ENCODE assay signal across 7 cellular contexts in the genomic region with DNA sequence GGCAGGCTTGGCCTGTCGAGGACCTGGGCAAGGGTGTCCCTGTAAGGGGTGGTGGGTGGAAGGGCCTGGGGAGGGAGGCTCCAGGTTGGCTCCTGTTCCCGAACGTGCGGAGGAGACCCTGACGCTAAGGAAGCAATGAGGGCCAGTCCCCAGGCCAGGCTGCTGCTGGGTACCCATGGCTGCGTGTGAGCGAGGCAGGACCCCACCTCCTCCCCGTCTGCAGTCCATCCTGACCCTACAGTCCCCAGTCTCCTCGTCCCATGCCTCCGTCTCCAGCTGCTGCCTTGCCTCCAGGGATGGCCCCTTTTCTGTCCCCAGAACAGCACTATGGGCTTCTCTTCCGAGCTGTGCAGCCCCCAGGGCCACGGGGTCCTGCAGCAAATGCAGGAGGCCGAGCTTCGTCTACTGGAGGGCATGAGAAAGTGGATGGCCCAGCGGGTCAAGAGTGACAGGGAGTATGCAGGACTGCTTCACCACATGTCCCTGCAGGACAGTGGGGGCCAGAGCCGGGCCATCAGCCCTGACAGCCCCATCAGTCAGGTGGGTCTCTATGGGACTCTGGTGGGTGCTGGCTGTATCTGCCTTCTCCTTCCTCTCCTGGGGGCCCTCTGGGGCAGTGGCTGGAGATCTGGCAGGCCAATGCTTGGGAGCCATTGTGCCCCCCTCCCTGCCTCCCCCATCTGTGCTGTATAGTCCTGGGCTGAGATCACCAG. TPM values are rescaled to one million over a fixed set of nuclear protein-coding genes. Genes with fewer than 3 reads are reported as not detected.
A peak's percentile ranks its signal among the peaks of the same experiment; 100 is the strongest.
DNase-seq lines count a peak whose midpoint lies in the region; ATAC-seq and TF ChIP-seq lines count a peak whose summit lies in the region.
"Had no signal": no experiment of that assay in that cellular context is flagged by ENCODE, and none has a peak within 500 bp of the region (broad histone marks: within the 10 kb centered on the region; RNA-seq: fewer than 3 reads in every experiment).

No MANE protein-coding gene starts in this region.

- DNase-seq in breast epithelium (ENCODE audit: low spot score in 2 of 2) (no peak), mammary epithelial cell (no peak), left lung (no peak), kidney tubule cell (ENCODE audit: low spot score) (no peak), NCI-H345 (lab: John Stamatoyannopoulos, UW) (no peak)
- DNase-seq: NCI-H446 had no signal

- H3K27ac ChIP-seq in breast epithelium: peak overlapping the region; percentile 92 to 98
- no peak overlapping the region for H3K27ac ChIP-seq in mammary epithelial cell (ENCODE audit: insufficient read depth, low read depth, low read length)
- H3K27ac ChIP-seq in left lung: peak overlapping the region; percentile 97 to 98

- H3K9me3 ChIP-seq in breast epithelium (no peaks in the 10 kb centered on the region), mammary epithelial cell (replicated peaks; ENCODE audit: insufficient read depth, low read length) (no peaks in the 10 kb centered on the region), left lung (no peaks in the 10 kb centered on the region)

- BruUV-seq in mammary epithelial cell (replicated peaks; lab: Mats Ljungman, UMichigan): no TSS peak

- H3K4me1 ChIP-seq in breast epithelium (peaks cover 11% of the 10 kb centered on the region in 2 donors), mammary epithelial cell (ENCODE audit: insufficient read depth, low read length) (no peaks in the 10 kb centered on the region), left lung (peaks cover 24 to 43% of the 10 kb centered on the region in 2 donors)

- dilution Hi-C loops in mammary epithelial cell (cut with HindIII; ENCODE audit: low sequenced_read_pairs): no loop called here

- H3K27me3 ChIP-seq in breast epithelium (no peaks in the 10 kb centered on the region), mammary epithelial cell (ENCODE audit: insufficient read depth, low read length) (no peaks in the 10 kb centered on the region), left lung (no peaks in the 10 kb centered on the region)

- TF ChIP-seq POLR2A in breast epithelium (IDR thresholded peaks at IDR 0.05): no peak

- H2AFZ ChIP-seq in mammary epithelial cell (ENCODE audit: low read depth, low read length): no peak overlapping the region

- H3K79me2 ChIP-seq in mammary epithelial cell (ENCODE audit: insufficient read depth, low read length): no peaks in the 10 kb centered on the region

- WGBS in mammary epithelial cell (ENCODE audit: low coverage, missing lambda C conversion rate): 93% methylated on average over 9 of the region's 16 CpGs

- CTCF ChIA-PET in mammary epithelial cell (lab: Charles Lee; ENCODE audit: low non-redundant PET): no interaction called here

- no peak overlapping the region for H3K9ac ChIP-seq in mammary epithelial cell (ENCODE audit: insufficient read depth, low read length)

- no peak for TF ChIP-seq CTCF in breast epithelium (IDR thresholded peaks at IDR 0.05)
- no peak for TF ChIP-seq CTCF in mammary epithelial cell (conservative IDR thresholded peaks at IDR 0.05 in 1 of 2, IDR thresholded peaks at IDR 0.05 in 1 of 2; ENCODE audit: extremely low read depth in 1 of 2, insufficient read depth in 1 of 2, low read depth in 1 of 2, low read length in 2 of 2)
- no peak for TF ChIP-seq CTCF in left lung (IDR thresholded peaks at IDR 0.05)

- no peaks in the 10 kb centered on the region for H4K20me1 ChIP-seq in mammary epithelial cell (ENCODE audit: insufficient read depth, low read length)

- in situ Hi-C loops in mammary epithelial cell (cut with MboI; ENCODE audit: low sequenced_read_pairs in 2 of 2): loop anchor here (5.0 kb wide), 3 partner anchors 173 to 238 kb away; no protein-coding TSS in a partner anchor

- H3K36me3 ChIP-seq in breast epithelium (peaks cover 2% of the 10 kb centered on the region), mammary epithelial cell (ENCODE audit: insufficient read depth, low read length) (peaks cover 4% of the 10 kb centered on the region), left lung (peaks cover 0 to 66% of the 10 kb centered on the region in 2 donors)

- H3K4me3 ChIP-seq in breast epithelium: peak overlapping the region; percentile 52 to 82 (median 62)
- no peak overlapping the region for H3K4me3 ChIP-seq in mammary epithelial cell (replicated peaks in 1 of 3; ENCODE audit: insufficient read depth in 1 of 3, low read depth in 2 of 3, low read length in 3 of 3)
- H3K4me3 ChIP-seq in left lung: peak overlapping the region; percentile 66

- intact Hi-C loops in breast epithelium (cut with DNase I; ENCODE audit: low total_unique reads): loop anchor here (1.0 to 5.0 kb wide), 2 partner anchors 16 to 238 kb away; no protein-coding TSS in a partner anchor
- intact Hi-C loops in mammary epithelial cell (cut with micrococcal nuclease): no loop called here
- intact Hi-C loops in left lung (cut with DNase I): loop anchor here in 1 of 2 donors (5.0 kb wide), 1 partner anchor 238 kb away; no protein-coding TSS in a partner anchor

- H3K4me2 ChIP-seq in mammary epithelial cell (ENCODE audit: insufficient read depth, low read depth, low read length): no peak overlapping the region

- ATAC-seq in left lung: peak; percentile 3
- ATAC-seq in HG03378 (IDR thresholded peaks at IDR 0.05; ENCODE audit: unreplicated experiment): no peak

RNA-seq across cellular contexts. Expression of a gene that starts 0.6 kb away (rescaled TPM):
- total RNA-seq in breast epithelium (10 to 100 TPM; 41.4 to 54.7 (median 42.3) TPM), mammary epithelial cell (1 to 10 TPM in 1 of 2 donors, not detected in 1; 2.8 TPM), left lung (10 to 100 TPM; 37.6 to 65.2 TPM)
- polyA plus RNA-seq in mammary epithelial cell: not detected
- polyA minus RNA-seq in mammary epithelial cell: not detected

RNA-seq across cellular contexts. Expression of a gene that starts 16.5 kb away (rescaled TPM):
- total RNA-seq in breast epithelium: 10 to 100 TPM; 34.5 to 48.5 (median 36.4) TPM
- 10 to 100 TPM; 49.6 to 50.3 TPM for total RNA-seq in mammary epithelial cell
- polyA plus RNA-seq in mammary epithelial cell: 37.0 TPM
- polyA minus RNA-seq in mammary epithelial cell: 44.6 TPM
- total RNA-seq in left lung: 100 to 1,000 TPM; 114 TPM

RNA-seq across cellular contexts. Expression of a gene that starts 18.2 kb away (rescaled TPM):
- total RNA-seq in breast epithelium: 10 to 100 TPM; 38.2 to 58.0 (median 56.9) TPM
- total RNA-seq in mammary epithelial cell: 10 to 100 TPM; 11.5 to 12.5 TPM
- 8.7 TPM for polyA plus RNA-seq in mammary epithelial cell
- polyA minus RNA-seq in mammary epithelial cell: 46.6 TPM
- total RNA-seq in left lung: 10 to 100 TPM; 78.6 to 86.3 TPM

RNA-seq across cellular contexts. Expression of a gene that starts 47.5 kb away (rescaled TPM):
- 10 to 100 TPM; 19.0 to 22.3 (median 19.4) TPM for total RNA-seq in breast epithelium
- 10 to 100 TPM; 10.5 to 16.2 TPM for total RNA-seq in mammary epithelial cell
- polyA plus RNA-seq in mammary epithelial cell: 12.7 TPM
- not detected for polyA minus RNA-seq in mammary epithelial cell
- 10 to 100 TPM; 12.4 to 13.5 TPM for total RNA-seq in left lung

RNA-seq across cellular contexts. Expression of a gene that starts 50.2 kb away (rescaled TPM):
- 10 to 100 TPM; 52.4 to 65.0 (median 59.8) TPM for total RNA-seq in breast epithelium
- 10 to 100 TPM; 76.7 to 86.2 TPM for total RNA-seq in mammary epithelial cell
- polyA plus RNA-seq in mammary epithelial cell: 64.5 TPM
- polyA minus RNA-seq in mammary epithelial cell: 55.1 TPM
- total RNA-seq in left lung: 10 to 100 TPM; 62.3 to 74.4 TPM

Comparison
In these comparisons a context has a peak if more than half of its experiments do, and no peak if none do; other contexts are left out.
1. H3K4me3 ChIP-seq: peak in breast epithelium (3 of 3) and left lung (2 of 2); none in mammary epithelial cell (0 of 3).
2. RNA of a gene that starts 0.6 kb away (total RNA-seq): 37.6 to 65.2 TPM in left lung and 41.4 to 54.7 TPM in breast epithelium; 2.8 TPM in mammary epithelial cell; every median in the first group is over 10 times any median in the second.